15 cellular contexts compared by ENCODE assay signal in genomic region chr2:88540346-88540745, GRCh38.
DNase-seq lines count a peak whose midpoint lies in the region; ATAC-seq and TF ChIP-seq lines count a peak whose summit lies in the region.
"Had no signal": no experiment of that assay in that cellular context is flagged by ENCODE, and none has a peak within 500 bp of the region (broad histone marks: within the 10 kb centered on the region; RNA-seq: fewer than 3 reads in every experiment).

No MANE protein-coding gene starts in this region.

- no peak overlapping the region for H3K27ac ChIP-seq in brain microvascular endothelial cell
- H3K27ac ChIP-seq in vagina = no peak overlapping the region
- H3K27ac ChIP-seq: adrenal gland, coronary artery had no signal

- TF ChIP-seq POLR2A in vagina (IDR thresholded peaks at IDR 0.05) = no peak

- no peaks in the 10 kb centered on the region for H3K4me1 ChIP-seq in vagina
- H3K4me1 ChIP-seq: adrenal gland had no signal

- H3K4me3 ChIP-seq in brain microvascular endothelial cell (ENCODE audit: low read depth, low read length) = no peak overlapping the region
- H3K4me3 ChIP-seq in vagina = no peak overlapping the region
- H3K4me3 ChIP-seq: adrenal gland, coronary artery had no signal

- intact Hi-C loops in vagina (cut with DNase I) = no loop called here

- no peaks in the 10 kb centered on the region for H3K9me3 ChIP-seq in vagina
- H3K9me3 ChIP-seq: adrenal gland had no signal

- no peak for ATAC-seq in HG03139 (IDR thresholded peaks at IDR 0.05; ENCODE audit: unreplicated experiment)

- no peak for TF ChIP-seq CTCF in brain microvascular endothelial cell (IDR thresholded peaks at IDR 0.05; ENCODE audit: low read depth, low read length, missing control alignments)
- TF ChIP-seq CTCF in vagina (IDR thresholded peaks at IDR 0.05) = no peak

- DNase-seq in AG08396 (ENCODE audit: low spot score) (peak; percentile 52), HS-5 (ENCODE audit: low read depth) (peak; percentile 46), brain microvascular endothelial cell (peak; percentile 58), hepatic stellate cell (ENCODE audit: low spot score) (peak; percentile 31), vagina (ENCODE audit: extremely low spot score in 2 of 2) (no peak), NCI-H526 (lab: John Stamatoyannopoulos, UW) (no peak), DMS79 treated with DMSO at 0.1 percent for 48 hours (lab: John Stamatoyannopoulos, UW) (no peak)
- DNase-seq: activated CD4-positive, alpha-beta T cell treated with anti-CD3 and anti-CD28 coated beads for 4 hours; adrenal gland; NCI-H1930; NCI-H82; SHP77 treated with DMSO at 0.1 percent for 48 hours; small intestine had no signal

- H3K36me3 ChIP-seq in brain microvascular endothelial cell (replicated peaks) = no peaks in the 10 kb centered on the region
- H3K36me3 ChIP-seq in vagina = no peaks in the 10 kb centered on the region
- H3K36me3 ChIP-seq: adrenal gland had no signal

- in situ Hi-C loops in brain microvascular endothelial cell (cut with HindIII; ENCODE audit: low pct_ligation_motif_present, low sequenced_read_pairs) = no loop called here

- no peaks in the 10 kb centered on the region for H3K27me3 ChIP-seq in brain microvascular endothelial cell (replicated peaks)
- no peaks in the 10 kb centered on the region for H3K27me3 ChIP-seq in vagina
- H3K27me3 ChIP-seq: adrenal gland had no signal

Comparison
In these comparisons a context has a peak if more than half of its experiments do, and no peak if none do; other contexts are left out.
1. DNase-seq: peak in AG08396 (single experiment), HS-5 (single experiment), brain microvascular endothelial cell (single experiment) and hepatic stellate cell (single experiment); none in vagina (0 of 2), NCI-H526 (0 of 2) and DMS79 treated with DMSO at 0.1 percent for 48 hours (single experiment).